Comparison of ENCODE assay signal across 14 cellular contexts in the genomic region with DNA sequence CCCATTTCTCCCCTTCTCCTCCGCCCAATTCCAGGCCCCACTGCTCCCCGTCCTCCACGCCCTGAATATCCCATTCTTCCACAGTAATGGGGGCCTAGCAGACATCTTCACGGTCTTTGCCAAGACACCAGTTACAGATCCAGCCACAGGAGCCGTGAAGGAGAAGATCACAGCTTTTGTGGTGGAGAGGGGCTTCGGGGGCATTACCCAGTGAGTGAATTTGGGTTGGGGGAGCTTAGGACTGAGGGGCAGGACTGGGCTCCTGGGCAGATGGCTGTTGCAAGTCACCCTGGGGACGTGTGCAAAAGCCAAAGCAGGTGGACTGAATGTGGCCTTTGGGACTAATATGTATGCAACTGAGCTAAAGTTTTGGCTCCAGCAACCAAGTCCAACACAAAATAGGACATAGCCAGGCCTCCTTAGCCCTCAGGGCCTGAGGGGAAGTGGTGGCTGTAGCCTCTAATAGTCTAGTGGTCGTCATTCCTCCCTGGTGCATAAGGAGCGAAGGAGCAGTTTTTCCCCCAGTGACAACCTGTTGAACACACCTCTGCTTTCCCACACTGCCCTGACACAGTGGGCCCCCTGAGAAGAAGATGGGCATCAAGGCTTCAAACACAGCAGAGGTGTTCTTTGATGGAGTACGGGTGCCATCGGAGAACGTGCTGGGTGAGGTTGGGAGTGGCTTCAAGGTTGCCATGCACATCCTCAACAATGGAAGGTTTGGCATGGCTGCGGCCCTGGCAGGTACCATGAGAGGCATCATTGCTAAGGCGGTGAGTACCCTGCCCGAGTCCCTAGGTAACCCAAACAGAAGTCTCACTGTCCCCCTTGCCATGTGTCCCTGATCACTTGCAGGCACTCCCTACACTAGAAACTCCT. TPM values are rescaled to one million over a fixed set of nuclear protein-coding genes. Genes with fewer than 3 reads are reported as not detected.
DNase-seq lines count a peak whose midpoint lies in the region; ATAC-seq and TF ChIP-seq lines count a peak whose summit lies in the region.
"Had no signal": no experiment of that assay in that cellular context is flagged by ENCODE, and none has a peak within 500 bp of the region (broad histone marks: within the 10 kb centered on the region; RNA-seq: fewer than 3 reads in every experiment).

No MANE protein-coding gene starts in this region.

- TSS peak; percentile 7 for BruUV-seq in Caco-2 (replicated peaks; lab: Mats Ljungman, UMichigan)

- H4K8ac ChIP-seq in neuronal stem cell (ENCODE audit: low read depth, low read length): no peak overlapping the region

- H3K23ac ChIP-seq in neuronal stem cell (ENCODE audit: low read depth, low read length, poor library complexity): peak overlapping the region; percentile 70

- H2BK15ac ChIP-seq in neuronal stem cell (ENCODE audit: low read length): no peak overlapping the region

- DNase-seq in Caco-2: no peak
- DNase-seq in HFFc6: no peak
- no peak for DNase-seq in neuronal stem cell (ENCODE audit: low spot score)
- no peak for DNase-seq in inferior parietal cortex (ENCODE audit: extremely low spot score)
- DNase-seq in HuH-7.5 (ENCODE audit: low spot score): no peak
- DNase-seq in T-cell: no peak
- DNase-seq: amniotic stem cell, hypothalamus, mesendoderm, NCI-H2107, retina had no signal

- no peak overlapping the region for H3K27ac Mint-ChIP-seq in Caco-2 (ENCODE audit: unreplicated experiment)
- peak overlapping the region; percentile 92; the same call in 1 of the 2 replicates for H3K27ac Mint-ChIP-seq in HFFc6
- peak overlapping the region in 3 of 5 experiments; percentile 92 to 99 (median 97) for H3K27ac Mint-ChIP-seq in brain
- H3K27ac Mint-ChIP-seq in T-cell: peak overlapping the region in 1 of 2 donors; percentile 18

- H2AK5ac ChIP-seq in neuronal stem cell (ENCODE audit: low read depth, low read length): no peak overlapping the region

- H3K4me1 ChIP-seq in Caco-2: peaks cover 7% of the 10 kb centered on the region
- peaks cover 17 to 22% of the 10 kb centered on the region in 2 donors for H3K4me1 ChIP-seq in neuronal stem cell (ENCODE audit: control insufficient read depth in 2 of 2, insufficient read depth in 1 of 2, low read depth in 1 of 2, low read length in 2 of 2)

- POLR2A ChIA-PET in Caco-2 (lab: Charles Lee) (no interaction called here), T-cell (lab: Charles Lee) (no interaction called here)

- H3K79me1 ChIP-seq in neuronal stem cell (ENCODE audit: low read depth, low read length): no peaks in the 10 kb centered on the region

- H3K14ac ChIP-seq in neuronal stem cell (ENCODE audit: low read length): no peak overlapping the region

- no peak overlapping the region for H3K4ac ChIP-seq in neuronal stem cell (ENCODE audit: low read length)

- H3K36me3 ChIP-seq in Caco-2 (ENCODE audit: control insufficient read depth, insufficient read depth, low read length) (no peaks in the 10 kb centered on the region), neuronal stem cell (replicated peaks in 1 of 2; ENCODE audit: control insufficient read depth in 2 of 2, insufficient read depth in 2 of 2, low read length in 2 of 2) (peaks cover 52 to 69% of the 10 kb centered on the region in 2 donors)

- H3K27me3 Mint-ChIP-seq in Caco-2 (ENCODE audit: insufficient read depth, unreplicated experiment) (no peaks in the 10 kb centered on the region), HFFc6 (ENCODE audit: insufficient read depth) (peaks cover 24% of the 10 kb centered on the region), brain (peaks cover 5% of the 10 kb centered on the region), T-cell (no peaks in the 10 kb centered on the region)

- no peak overlapping the region for H2BK12ac ChIP-seq in neuronal stem cell (ENCODE audit: low read length)

- no CpG with 5 or more reads among the region's 15 CpGs for WGBS in neuronal stem cell (ENCODE audit: extremely low coverage in 2 of 2, insufficient read length in 2 of 2, insufficient replicate concordance in 1 of 2), 2 donors

- H2BK5ac ChIP-seq in neuronal stem cell (ENCODE audit: low read length): no peak overlapping the region

- H3K4me1 Mint-ChIP-seq in Caco-2 (ENCODE audit: low read depth, unreplicated experiment) (peaks cover 5% of the 10 kb centered on the region), HFFc6 (ENCODE audit: low read depth) (peaks cover 55% of the 10 kb centered on the region), brain (peaks cover 45% of the 10 kb centered on the region), T-cell (peaks cover 35 to 39% (median 35%) of the 10 kb centered on the region in 3 donors)

- H3K27me3 ChIP-seq in Caco-2 (replicated peaks; ENCODE audit: control insufficient read depth, insufficient read depth, low read length): no peaks in the 10 kb centered on the region
- no peaks in the 10 kb centered on the region for H3K27me3 ChIP-seq in neuronal stem cell (ENCODE audit: control insufficient read depth in 3 of 3, insufficient read depth in 3 of 3, low read depth in 1 of 3, low read length in 3 of 3)
- H3K27me3 ChIP-seq: suprapubic skin had no signal

- H3K9me3 Mint-ChIP-seq in Caco-2 (ENCODE audit: unreplicated experiment): no peaks in the 10 kb centered on the region
- no peaks in the 10 kb centered on the region for H3K9me3 Mint-ChIP-seq in HFFc6
- H3K9me3 Mint-ChIP-seq in brain: peaks cover 0 to 2% (median 0%) of the 10 kb centered on the region in 5 experiments
- H3K9me3 Mint-ChIP-seq in T-cell: no peaks in the 10 kb centered on the region

- H3K18ac ChIP-seq in neuronal stem cell (ENCODE audit: low read length): no peak overlapping the region

- TF ChIP-seq CTCF in Caco-2 (IDR thresholded peaks at IDR 0.05; ENCODE audit: insufficient read depth in 1 of 2, low read depth in 1 of 2, low read length in 1 of 2, severe bottlenecking in 1 of 2, unreplicated experiment in 1 of 2) (no peak), HFFc6 (IDR thresholded peaks at IDR 0.05) (no peak), brain (conservative IDR thresholded peaks at IDR 0.05) (no peak)

- no peak overlapping the region for H4K91ac ChIP-seq in neuronal stem cell (ENCODE audit: low read depth, low read length, poor library complexity)

- peaks cover 48% of the 10 kb centered on the region for H3K36me3 Mint-ChIP-seq in Caco-2 (ENCODE audit: insufficient read depth, unreplicated experiment)
- peaks cover 25% of the 10 kb centered on the region for H3K36me3 Mint-ChIP-seq in HFFc6 (ENCODE audit: low read depth)
- peaks cover 13% of the 10 kb centered on the region for H3K36me3 Mint-ChIP-seq in brain
- peaks cover 11% of the 10 kb centered on the region for H3K36me3 Mint-ChIP-seq in T-cell

- no peak overlapping the region for H2BK120ac ChIP-seq in neuronal stem cell (ENCODE audit: low read depth, low read length)

- H3K4me3 ChIP-seq in Caco-2 (ENCODE audit: low read depth, low read length) (no peak overlapping the region), neuronal stem cell (ENCODE audit: low read length in 2 of 2) (no peak overlapping the region)
- H3K4me3 ChIP-seq: suprapubic skin had no signal

- CTCF ChIA-PET in Caco-2 (lab: Charles Lee) (no interaction called here), T-cell (lab: Charles Lee) (interaction anchor here in 1 of 2 donors (1.1 kb wide), 1 partner anchor 10 kb away, joined by 3 read pairs; no protein-coding TSS in a partner anchor)

- H3K4me3 Mint-ChIP-seq in Caco-2 (ENCODE audit: unreplicated experiment): no peak overlapping the region
- H3K4me3 Mint-ChIP-seq in HFFc6: peak overlapping the region; percentile 6
- H3K4me3 Mint-ChIP-seq in brain: peak overlapping the region in 4 of 5 experiments; percentile 91 to 96 (median 94)
- H3K4me3 Mint-ChIP-seq in T-cell: no peak overlapping the region

- intact Hi-C loops in Caco-2 (cut with micrococcal nuclease; ENCODE audit: unreplicated experiment): no loop called here

- ATAC-seq in GM21447 (IDR thresholded peaks at IDR 0.05; ENCODE audit: unreplicated experiment) (no peak), T-cell (replicated peaks in 1 of 4) (no peak)

- no peak overlapping the region for H3K4me2 ChIP-seq in neuronal stem cell (ENCODE audit: insufficient read depth, low read length, poor library complexity, severe bottlenecking)

- H3K9me3 ChIP-seq in Caco-2: no peaks in the 10 kb centered on the region
- no peaks in the 10 kb centered on the region for H3K9me3 ChIP-seq in neuronal stem cell (replicated peaks in 1 of 2; ENCODE audit: control insufficient read depth in 2 of 2, insufficient read depth in 1 of 2, low read depth in 1 of 2, low read length in 2 of 2)
- H3K9me3 ChIP-seq: suprapubic skin had no signal

- peak overlapping the region; percentile 1 for H3K9ac ChIP-seq in neuronal stem cell (ENCODE audit: low read depth, low read length, poor library complexity)

- H3K27ac ChIP-seq in neuronal stem cell (replicated peaks; ENCODE audit: low read length): no peak overlapping the region
- H3K27ac ChIP-seq: suprapubic skin had no signal

- no peak overlapping the region for H2AFZ ChIP-seq in neuronal stem cell (ENCODE audit: low read length)

RNA-seq across cellular contexts. Expression of a gene that starts 2.6 kb away (rescaled TPM):
- 133 and 164 TPM in 2 replicates for total RNA-seq in Caco-2 (2022)
- 100 to 1,000 TPM; 378 to 463 (median 405) TPM for total RNA-seq in HFFc6 (2021; fragmentation: NEBNext Ultra II Directional; extraction: Animal tissue kit (Norgen Biotek cat#: 25700))
- polyA plus RNA-seq in brain (ENCODE audit: insufficient read depth, low read depth, low replicate concordance): 229 TPM
- polyA plus RNA-seq in neuronal stem cell (2013, experiment 1 of 2): 270 TPM
- polyA plus RNA-seq in neuronal stem cell (2013, experiment 2 of 2): 258 TPM
- total RNA-seq in T-cell: 100 to 1,000 TPM; 275 to 424 (median 385) TPM

RNA-seq across cellular contexts. Expression of a gene that starts 2.7 kb away (rescaled TPM):
- total RNA-seq in Caco-2 (2022) (0.98 and 1.8 TPM in 2 replicates), T-cell (10 to 100 TPM in 2 of 5 donors, 1 to 10 TPM in 3; 8.1 to 13.6 (median 9.3) TPM)
- 10 to 100 TPM; 27.8 to 34.3 (median 28.1) TPM for total RNA-seq in HFFc6 (2021; fragmentation: NEBNext Ultra II Directional; extraction: Animal tissue kit (Norgen Biotek cat#: 25700))
- polyA plus RNA-seq in brain (ENCODE audit: insufficient read depth, low read depth, low replicate concordance): 109 TPM
- polyA plus RNA-seq in neuronal stem cell (2013, experiment 1 of 2): 52.7 TPM
- polyA plus RNA-seq in neuronal stem cell (2013, experiment 2 of 2): 51.9 TPM

RNA-seq across cellular contexts. Expression of a gene that starts 12.0 kb away (rescaled TPM):
- 38.3 and 41.3 TPM in 2 replicates for total RNA-seq in Caco-2 (2022)
- total RNA-seq in HFFc6 (2021; fragmentation: NEBNext Ultra II Directional; extraction: Animal tissue kit (Norgen Biotek cat#: 25700)): 10 to 100 TPM; 24.9 to 29.1 (median 27.0) TPM
- 49.5 TPM for polyA plus RNA-seq in brain (ENCODE audit: insufficient read depth, low read depth, low replicate concordance)
- polyA plus RNA-seq in neuronal stem cell (2013, experiment 1 of 2): 50.9 TPM
- polyA plus RNA-seq in neuronal stem cell (2013, experiment 2 of 2): 48.6 TPM
- total RNA-seq in T-cell: 10 to 100 TPM; 48.2 to 76.3 (median 70.4) TPM

RNA-seq across cellular contexts. Expression of a gene that starts 16.9 kb away (rescaled TPM):
- total RNA-seq in Caco-2 (2022) (20.5 and 20.6 TPM in 2 replicates), T-cell (10 to 100 TPM; 13.3 to 51.6 (median 43.5) TPM)
- 10 to 100 TPM; 57.0 to 75.0 (median 68.2) TPM for total RNA-seq in HFFc6 (2021; fragmentation: NEBNext Ultra II Directional; extraction: Animal tissue kit (Norgen Biotek cat#: 25700))
- 40.9 TPM for polyA plus RNA-seq in brain (ENCODE audit: insufficient read depth, low read depth, low replicate concordance)
- 84.8 TPM for polyA plus RNA-seq in neuronal stem cell (2013, experiment 1 of 2)
- polyA plus RNA-seq in neuronal stem cell (2013, experiment 2 of 2): 83.7 TPM

RNA-seq across cellular contexts. Expression of a gene that starts 19.9 kb away (rescaled TPM):
- 129 and 140 TPM in 2 replicates for total RNA-seq in Caco-2 (2022)
- total RNA-seq in HFFc6 (2021; fragmentation: NEBNext Ultra II Directional; extraction: Animal tissue kit (Norgen Biotek cat#: 25700)): 100 to 1,000 TPM; 399 to 470 (median 426) TPM
- polyA plus RNA-seq in brain (ENCODE audit: insufficient read depth, low read depth, low replicate concordance): 1,714 TPM
- 974 TPM for polyA plus RNA-seq in neuronal stem cell (2013, experiment 1 of 2)
- polyA plus RNA-seq in neuronal stem cell (2013, experiment 2 of 2): 956 TPM
- total RNA-seq in T-cell: 100 to 1,000 TPM; 197 to 278 (median 276) TPM

Comparison
In these comparisons a context has a peak if more than half of its experiments do, and no peak if none do; other contexts are left out.
1. H3K4me3 Mint-ChIP-seq: peak in HFFc6 (single experiment) and brain (4 of 5); none in Caco-2 (single experiment) and T-cell (0 of 3).